17 cellular contexts compared by ENCODE assay signal in the genomic region with DNA sequence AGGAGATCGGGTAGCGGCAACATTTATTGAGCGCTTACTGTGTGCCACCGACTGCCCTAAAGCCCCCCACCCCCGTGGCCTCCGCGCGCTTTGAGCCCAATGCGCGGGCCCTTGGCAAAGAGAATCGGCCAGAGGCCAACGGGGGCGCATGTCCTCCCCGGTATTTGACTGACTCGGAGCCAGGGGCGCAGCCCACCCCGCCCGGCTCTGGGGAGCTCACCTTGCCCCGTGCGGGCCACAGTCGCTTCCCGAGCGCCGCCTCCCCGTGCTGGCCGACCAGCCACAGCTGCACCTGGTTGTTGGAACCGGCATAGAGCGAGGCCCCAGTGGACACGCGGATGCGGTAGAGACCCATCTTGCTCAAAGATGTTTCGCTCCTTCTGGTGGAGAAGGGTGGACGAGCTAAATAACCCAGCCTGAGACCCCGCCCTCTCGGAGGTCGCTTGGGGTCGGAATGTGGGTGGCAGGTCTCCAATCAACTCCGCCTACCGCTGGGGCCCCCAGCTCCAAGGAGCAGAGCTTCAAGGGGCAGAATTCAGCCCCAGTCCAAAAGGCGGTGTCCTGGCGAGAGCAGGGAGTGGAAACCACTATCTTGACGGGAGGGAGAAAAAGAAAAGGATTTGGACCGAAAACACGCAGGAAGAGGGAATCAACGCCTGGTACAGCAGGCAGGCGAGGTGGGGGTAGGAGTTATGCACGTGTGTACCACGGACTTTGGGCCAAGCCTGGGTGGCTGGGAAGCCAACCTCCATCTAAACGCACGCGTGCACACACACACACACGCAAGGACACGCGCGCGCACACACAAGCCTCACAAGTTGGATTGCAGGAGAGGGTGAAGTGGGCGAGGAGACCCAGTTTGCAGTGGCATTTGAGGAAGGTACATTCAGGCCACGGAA. TPM values are rescaled to one million over a fixed set of nuclear protein-coding genes. Genes with fewer than 3 reads are reported as not detected.
DNase-seq lines count a peak whose midpoint lies in the region; TF ChIP-seq lines count a peak whose summit lies in the region.
"Had no signal": no experiment of that assay in that cellular context is flagged by ENCODE, and none has a peak within 500 bp of the region (broad histone marks: within the 10 kb centered on the region; RNA-seq: fewer than 3 reads in every experiment).

A gene with protein sequence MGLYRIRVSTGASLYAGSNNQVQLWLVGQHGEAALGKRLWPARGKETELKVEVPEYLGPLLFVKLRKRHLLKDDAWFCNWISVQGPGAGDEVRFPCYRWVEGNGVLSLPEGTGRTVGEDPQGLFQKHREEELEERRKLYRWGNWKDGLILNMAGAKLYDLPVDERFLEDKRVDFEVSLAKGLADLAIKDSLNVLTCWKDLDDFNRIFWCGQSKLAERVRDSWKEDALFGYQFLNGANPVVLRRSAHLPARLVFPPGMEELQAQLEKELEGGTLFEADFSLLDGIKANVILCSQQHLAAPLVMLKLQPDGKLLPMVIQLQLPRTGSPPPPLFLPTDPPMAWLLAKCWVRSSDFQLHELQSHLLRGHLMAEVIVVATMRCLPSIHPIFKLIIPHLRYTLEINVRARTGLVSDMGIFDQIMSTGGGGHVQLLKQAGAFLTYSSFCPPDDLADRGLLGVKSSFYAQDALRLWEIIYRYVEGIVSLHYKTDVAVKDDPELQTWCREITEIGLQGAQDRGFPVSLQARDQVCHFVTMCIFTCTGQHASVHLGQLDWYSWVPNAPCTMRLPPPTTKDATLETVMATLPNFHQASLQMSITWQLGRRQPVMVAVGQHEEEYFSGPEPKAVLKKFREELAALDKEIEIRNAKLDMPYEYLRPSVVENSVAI (minus strand): TSS at position 382 of the 899 bp plus-strand sequence. CDS start 27 bp downstream, at position 355.

- H3K27me3 Mint-ChIP-seq in Caco-2 (ENCODE audit: insufficient read depth, unreplicated experiment) (peaks cover 11% of the 10 kb centered on the region), endothelial cell (ENCODE audit: unreplicated experiment) (peaks cover 21% of the 10 kb centered on the region), neural progenitor cell (ENCODE audit: insufficient read depth, low read depth) (peaks cover 55% of the 10 kb centered on the region)

- peaks cover 1% of the 10 kb centered on the region; the same call in 1 of the 2 replicates for H3K27me3 ChIP-seq in Caco-2 (replicated peaks; ENCODE audit: control insufficient read depth, insufficient read depth, low read length)
- H3K27me3 ChIP-seq in HUES48 (ENCODE audit: control insufficient read depth, insufficient read depth, low read length) = peaks cover 67% of the 10 kb centered on the region
- peaks cover 77% of the 10 kb centered on the region for H3K27me3 ChIP-seq in neural progenitor cell
- peaks cover 0 to 64% of the 10 kb centered on the region in 2 donors for H3K27me3 ChIP-seq in tibial nerve
- H3K27me3 ChIP-seq in GM23248 (replicated peaks; ENCODE audit: insufficient read depth) = peaks cover 56% of the 10 kb centered on the region

- whole genome bisulfite sequencing in tibial nerve, 2 donors = 10 to 13% methylated on average over 40 to 42 of the region's 58 CpGs
- 5 to 7% methylated on average over 56 of the region's 58 CpGs for WGBS in GM23248 (ENCODE audit: low coverage in 1 of 2, low lambda C conversion rate in 2 of 2, missing lambda C conversion rate in 2 of 2), 2 experiments

- H3F3A ChIP-seq in neural progenitor cell (ENCODE audit: low read depth) (peaks cover 9% of the 10 kb centered on the region), GM23248 (ENCODE audit: insufficient read depth) (no peaks in the 10 kb centered on the region)

- TF ChIP-seq CTCF in Caco-2 (IDR thresholded peaks at IDR 0.05; ENCODE audit: insufficient read depth in 1 of 2, low read depth in 1 of 2, low read length in 1 of 2, severe bottlenecking in 1 of 2, unreplicated experiment in 1 of 2) = no peak
- no peak for TF ChIP-seq CTCF in endothelial cell (IDR thresholded peaks at IDR 0.05; ENCODE audit: unreplicated experiment)
- TF ChIP-seq CTCF in neural progenitor cell (IDR thresholded peaks at IDR 0.05) = no peak
- no peak for TF ChIP-seq CTCF in tibial nerve (IDR thresholded peaks at IDR 0.05)

- intact Hi-C loops in Caco-2 (cut with micrococcal nuclease; ENCODE audit: unreplicated experiment) = no loop called here

- H3K36me3 Mint-ChIP-seq in Caco-2 (ENCODE audit: insufficient read depth, unreplicated experiment) (no peaks in the 10 kb centered on the region), endothelial cell (ENCODE audit: low read depth, unreplicated experiment) (peaks cover 7% of the 10 kb centered on the region), neural progenitor cell (no peaks in the 10 kb centered on the region)
- H3K36me3 Mint-ChIP-seq: CD8-positive, alpha-beta T cell had no signal

- no TSS peak for BruUV-seq in Caco-2 (replicated peaks; lab: Mats Ljungman, UMichigan)

- TF ChIP-seq POLR2A in tibial nerve (IDR thresholded peaks at IDR 0.05) = no peak

- no peaks in the 10 kb centered on the region for H3K9me3 ChIP-seq in Caco-2
- H3K9me3 ChIP-seq in HUES48 (ENCODE audit: control insufficient read depth, insufficient read depth, low read length) = no peaks in the 10 kb centered on the region
- no peaks in the 10 kb centered on the region for H3K9me3 ChIP-seq in neural progenitor cell (ENCODE audit: low read depth)
- H3K9me3 ChIP-seq in tibial nerve = no peaks in the 10 kb centered on the region
- H3K9me3 ChIP-seq in GM23248 (ENCODE audit: low read depth) = no peaks in the 10 kb centered on the region

- H4K20me1 ChIP-seq in neural progenitor cell (ENCODE audit: low read depth) (peaks cover 8% of the 10 kb centered on the region), GM23248 (ENCODE audit: insufficient read depth) (no peaks in the 10 kb centered on the region)

- H3K9me2 ChIP-seq in GM23248 (ENCODE audit: insufficient read depth) = no peaks in the 10 kb centered on the region

- H3K4me2 ChIP-seq in neural progenitor cell (peak within 1 kb of the TSS; percentile 77), GM23248 (ENCODE audit: unreplicated experiment) (no peak within 1 kb of the TSS)

- H2AFZ ChIP-seq in neural progenitor cell (replicated peaks) = peak within 1 kb of the TSS; percentile 30
- H2AFZ ChIP-seq in GM23248 = no peak within 1 kb of the TSS

- CTCF ChIA-PET in Caco-2 (lab: Charles Lee) = interaction anchor here (0.7 kb wide), 1 partner anchor 57 kb away, joined by 3 read pairs; a partner anchor contains a TSS

- DNase-seq in Caco-2 = no peak
- DNase-seq in endothelial cell (ENCODE audit: low spot score) = no peak
- peak; percentile 62 for DNase-seq in neural progenitor cell (ENCODE audit: low spot score)
- no peak for DNase-seq in tibial nerve (ENCODE audit: low spot score in 2 of 2)
- DNase-seq in AG20443 (ENCODE audit: low spot score) = no peak
- no peak for DNase-seq in GM23248
- DNase-seq in stimulated activated CD4-positive, alpha-beta T cell treated with anti-CD3 and anti-CD28 coated beads, Interleukin-1b, Interleukin-23, amount 100 ng/mL, for 48 hours = no peak
- DNase-seq: activated CD4-positive, alpha-beta T cell treated with anti-CD3 and anti-CD28 coated beads, Interleukin-2, amount 50 U/mL, for 4 hours; CD8-positive, alpha-beta T cell; effector CD8-positive, alpha-beta T cell; islet precursor cell; Kasumi-1; stimulated activated CD4-positive, alpha-beta T cell treated with anti-CD3 and anti-CD28 coated beads, Interleukin-2, amount 100 ng/mL, for 48 hours; T-helper 9 cell had no signal

- H3K4me3 Mint-ChIP-seq in Caco-2 (ENCODE audit: unreplicated experiment) (peak within 1 kb of the TSS; percentile 58), endothelial cell (ENCODE audit: unreplicated experiment) (peak within 1 kb of the TSS; percentile 62), neural progenitor cell (peak within 1 kb of the TSS; percentile 79)
- H3K4me3 Mint-ChIP-seq: CD8-positive, alpha-beta T cell had no signal

- POLR2A ChIA-PET in Caco-2 (lab: Charles Lee) = no interaction called here

- H3K9me3 Mint-ChIP-seq in Caco-2 (ENCODE audit: unreplicated experiment) = no peaks in the 10 kb centered on the region
- no peaks in the 10 kb centered on the region for H3K9me3 Mint-ChIP-seq in endothelial cell (ENCODE audit: unreplicated experiment)
- peaks cover 2% of the 10 kb centered on the region for H3K9me3 Mint-ChIP-seq in neural progenitor cell
- H3K9me3 Mint-ChIP-seq: activated T-helper 2 cell treated with anti-CD3 and anti-CD28 coated beads, Interferon-gamma antibody, Interleukin-2, Interleukin-4, amounts not matched to agents 10 μg/mL and 5 μg/mL and 100 μg/mL, durations not matched to agents 14 hours and 24 hours and 36 hours; CD8-positive, alpha-beta T cell had no signal

- H3K4me1 ChIP-seq in Caco-2 (0 out of 2 replicates have a peak, but pooled peaks cover 4% of the 10 kb centered on the region), HUES48 (ENCODE audit: control insufficient read depth, insufficient read depth, low read length) (peaks cover 12% of the 10 kb centered on the region), neural progenitor cell (peaks cover 17% of the 10 kb centered on the region), tibial nerve (peaks cover 0 to 15% (median 4%) of the 10 kb centered on the region in 4 donors), GM23248 (ENCODE audit: insufficient read depth) (no peaks in the 10 kb centered on the region)

- H3K79me2 ChIP-seq in neural progenitor cell (ENCODE audit: low read depth) (no peaks in the 10 kb centered on the region), GM23248 (ENCODE audit: insufficient read depth) (no peaks in the 10 kb centered on the region)

- H3K9ac ChIP-seq in HUES48 (ENCODE audit: low read depth, low read length) (no peak within 1 kb of the TSS), neural progenitor cell (no peak within 1 kb of the TSS), GM23248 (no peak within 1 kb of the TSS)

- H3K4me3 ChIP-seq in Caco-2 (ENCODE audit: low read depth, low read length) (peak within 1 kb of the TSS; percentile 17), HUES48 (ENCODE audit: low read depth, low read length) (peak within 1 kb of the TSS; percentile 49), neural progenitor cell (peak within 1 kb of the TSS; percentile 39), tibial nerve (peak within 1 kb of the TSS in 1 of 4 donors; percentile 9), GM23248 (no peak within 1 kb of the TSS)

- in situ Hi-C loops in GM23248 (cut with MboI) = no loop called here

- H3K4me1 Mint-ChIP-seq in Caco-2 (ENCODE audit: low read depth, unreplicated experiment) = peaks cover 11% of the 10 kb centered on the region
- H3K4me1 Mint-ChIP-seq in endothelial cell (ENCODE audit: unreplicated experiment) = peaks cover 16% of the 10 kb centered on the region
- H3K4me1 Mint-ChIP-seq in neural progenitor cell = peaks cover 24% of the 10 kb centered on the region

- no peak for TF ChIP-seq EP300 in tibial nerve (IDR thresholded peaks at IDR 0.05)

- H3K27ac ChIP-seq in HUES48 (ENCODE audit: low read depth, low read length) = no peak within 1 kb of the TSS
- H3K27ac ChIP-seq in neural progenitor cell = no peak within 1 kb of the TSS
- H3K27ac ChIP-seq in tibial nerve = no peak within 1 kb of the TSS
- H3K27ac ChIP-seq in GM23248 = no peak within 1 kb of the TSS

- H3K27ac Mint-ChIP-seq in Caco-2 (ENCODE audit: unreplicated experiment) (no peak within 1 kb of the TSS), endothelial cell (ENCODE audit: unreplicated experiment) (no peak within 1 kb of the TSS), neural progenitor cell (no peak within 1 kb of the TSS)
- H3K27ac Mint-ChIP-seq: activated T-helper 2 cell treated with anti-CD3 and anti-CD28 coated beads, Interferon-gamma antibody, Interleukin-2, Interleukin-4, amounts not matched to agents 10 μg/mL and 5 μg/mL and 100 μg/mL, durations not matched to agents 14 hours and 24 hours and 36 hours; CD8-positive, alpha-beta T cell had no signal

- H3K36me3 ChIP-seq in Caco-2 (ENCODE audit: control insufficient read depth, insufficient read depth, low read length) = no peaks in the 10 kb centered on the region
- no peaks in the 10 kb centered on the region for H3K36me3 ChIP-seq in HUES48 (ENCODE audit: control insufficient read depth, insufficient read depth, low read length)
- H3K36me3 ChIP-seq in neural progenitor cell = no peaks in the 10 kb centered on the region
- H3K36me3 ChIP-seq in tibial nerve = no peaks in the 10 kb centered on the region
- no peaks in the 10 kb centered on the region for H3K36me3 ChIP-seq in GM23248 (ENCODE audit: low read depth)

RNA-seq across cellular contexts. Expression of the gene that starts here (rescaled TPM):
- 0.21 and 0.50 TPM in 2 replicates for total RNA-seq in Caco-2 (2022)
- total RNA-seq in endothelial cell (ENCODE audit: unreplicated experiment) = 17.0 TPM
- total RNA-seq in neural progenitor cell (ENCODE audit: low replicate concordance) = 0.12 TPM in 1 of 2 replicates, not detected in the other
- not detected for total RNA-seq in tibial nerve
- not detected in 2 replicates for total RNA-seq in GM23248 (2014; rRNA removed; shearing (Covaris generic))
- not detected in 2 replicates for polyA plus RNA-seq in GM23248 (2016; fragmentation: Nextera tagmentation; extraction: Ambion mirVana)
- total RNA-seq: activated T-helper 2 cell treated with anti-CD3 and anti-CD28 coated beads, Interferon-gamma antibody, Interleukin-2, Interleukin-4, amounts not matched to agents 10 μg/mL and 5 μg/mL and 100 μg/mL, durations not matched to agents 14 hours and 24 hours and 36 hours; CD8-positive, alpha-beta T cell; fibroblast of villous mesenchyme had no signal

Comparison
In these comparisons a context has a peak if more than half of its experiments do, and no peak if none do; other contexts are left out.
1. RNA of the gene that starts here (total RNA-seq): 17.0 TPM in endothelial cell (single experiment); 0.21 to 0.50 TPM in Caco-2, 0.12 TPM in neural progenitor cell, not detected in tibial nerve and not detected in GM23248; every median in the first group is over 10 times any median in the second.
2. Peak in DNase-seq, H3K4me3 ChIP-seq and H3K4me2 ChIP-seq in neural progenitor cell; RNA of the gene not detected or under 1 TPM.
3. Peak in every context shown above with its lines, with median percentiles within 50 percentile points of each other: H3K4me3 Mint-ChIP-seq.